Comparison of ENCODE assay signal across 9 cellular contexts in the genomic region with DNA sequence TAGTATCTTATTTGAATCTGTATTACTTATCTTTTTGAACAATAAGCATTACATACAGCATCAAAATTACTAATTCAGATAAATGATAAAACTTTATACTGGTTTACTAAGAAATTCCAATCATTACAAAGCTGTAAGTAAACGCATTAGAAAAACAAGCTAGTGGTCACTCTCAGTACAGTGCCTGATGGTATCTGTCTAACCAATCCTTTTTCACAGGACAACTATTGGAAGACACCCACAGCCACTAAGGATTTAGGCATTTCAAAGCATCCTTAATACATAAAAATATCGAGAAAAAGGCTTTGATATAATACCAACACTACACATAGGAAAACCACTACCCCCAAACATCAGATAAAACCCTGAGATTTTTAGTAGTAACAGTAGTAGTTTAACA. TPM values are rescaled to one million over a fixed set of nuclear protein-coding genes. Genes with fewer than 3 reads are reported as not detected.
DNase-seq lines count a peak whose midpoint lies in the region; TF ChIP-seq lines count a peak whose summit lies in the region.
"Had no signal": no experiment of that assay in that cellular context is flagged by ENCODE, and none has a peak within 500 bp of the region (broad histone marks: within the 10 kb centered on the region; RNA-seq: fewer than 3 reads in every experiment).

No MANE protein-coding gene starts in this region.

- no peak for TF ChIP-seq POLR2A in suprapubic skin (IDR thresholded peaks at IDR 0.05)

- no peaks in the 10 kb centered on the region for H3K27me3 ChIP-seq in suprapubic skin

- DNase-seq in activated CD4-positive, alpha-beta T cell treated with anti-CD3 and anti-CD28 coated beads, Interleukin-2, amount 10 ng/mL, durations not matched to agents 7 days and 5 days = no peak
- no peak for DNase-seq in activated CD4-positive, alpha-beta T cell treated with anti-CD3 and anti-CD28 coated beads, Interleukin-2, amount 50 U/mL, for 48 hours
- DNase-seq in activated T-helper 2 cell treated with anti-CD3 and anti-CD28 coated beads, Interferon-gamma antibody, Interleukin-2, Interleukin-4, amounts not matched to agents 10 μg/mL and 5 μg/mL and 100 μg/mL, durations not matched to agents 14 hours and 24 hours and 36 hours (ENCODE audit: low spot score) = no peak
- DNase-seq in iris pigment epithelial cell (ENCODE audit: low read depth) = peak; percentile 66
- DNase-seq in suprapubic skin (ENCODE audit: low spot score in 2 of 2) = no peak
- DNase-seq in stimulated activated naive CD4-positive, alpha-beta T cell treated with Interleukin-2 at 50 U/mL for 16 hours (lab: John Stamatoyannopoulos, UW) = no peak
- DNase-seq in anterior cingulate cortex (lab: John Stamatoyannopoulos, UW) = no peak
- no peak for DNase-seq in NCI-H446 treated with DMSO at 0.1 percent for 48 hours (lab: John Stamatoyannopoulos, UW)

- TF ChIP-seq CTCF in suprapubic skin (IDR thresholded peaks at IDR 0.05) = no peak

- no peaks in the 10 kb centered on the region for H3K9me3 ChIP-seq in suprapubic skin

- POLR2A ChIA-PET in activated CD4-positive, alpha-beta T cell treated with anti-CD3 and anti-CD28 coated beads, Interleukin-2, amount 10 ng/mL, durations not matched to agents 7 days and 5 days (lab: Charles Lee) = no interaction called here

- H3K4me1 Mint-ChIP-seq in activated CD4-positive, alpha-beta T cell treated with anti-CD3 and anti-CD28 coated beads, Interleukin-2, amount 10 ng/mL, durations not matched to agents 7 days and 5 days = peaks cover 52% of the 10 kb centered on the region
- H3K4me1 Mint-ChIP-seq in activated T-helper 2 cell treated with anti-CD3 and anti-CD28 coated beads, Interferon-gamma antibody, Interleukin-2, Interleukin-4, amounts not matched to agents 10 μg/mL and 5 μg/mL and 100 μg/mL, durations not matched to agents 14 hours and 24 hours and 36 hours (ENCODE audit: low read depth) = peaks cover 55% of the 10 kb centered on the region

- H3K27ac ChIP-seq in suprapubic skin = no peak overlapping the region
- H3K27ac ChIP-seq: C4-2B had no signal

- peaks cover 37% of the 10 kb centered on the region for H3K4me1 ChIP-seq in suprapubic skin

- CTCF ChIA-PET in activated CD4-positive, alpha-beta T cell treated with anti-CD3 and anti-CD28 coated beads, Interleukin-2, amount 10 ng/mL, durations not matched to agents 7 days and 5 days (lab: Charles Lee) = no interaction called here

- intact Hi-C loops in activated T-helper 2 cell treated with anti-CD3 and anti-CD28 coated beads, Interferon-gamma antibody, Interleukin-2, Interleukin-4, amounts not matched to agents 10 μg/mL and 5 μg/mL and 100 μg/mL, durations not matched to agents 14 hours and 24 hours and 36 hours (cut with micrococcal nuclease) = loop anchor here (5.0 to 10.0 kb wide), 6 partner anchors 497 to 1922 kb away; a partner anchor contains a TSS

- no peaks in the 10 kb centered on the region for H3K27me3 Mint-ChIP-seq in activated CD4-positive, alpha-beta T cell treated with anti-CD3 and anti-CD28 coated beads, Interleukin-2, amount 10 ng/mL, durations not matched to agents 7 days and 5 days
- H3K27me3 Mint-ChIP-seq in activated T-helper 2 cell treated with anti-CD3 and anti-CD28 coated beads, Interferon-gamma antibody, Interleukin-2, Interleukin-4, amounts not matched to agents 10 μg/mL and 5 μg/mL and 100 μg/mL, durations not matched to agents 14 hours and 24 hours and 36 hours (ENCODE audit: low read depth) = no peaks in the 10 kb centered on the region

- H3K9me3 Mint-ChIP-seq in activated CD4-positive, alpha-beta T cell treated with anti-CD3 and anti-CD28 coated beads, Interleukin-2, amount 10 ng/mL, durations not matched to agents 7 days and 5 days = no peaks in the 10 kb centered on the region
- no peaks in the 10 kb centered on the region for H3K9me3 Mint-ChIP-seq in activated T-helper 2 cell treated with anti-CD3 and anti-CD28 coated beads, Interferon-gamma antibody, Interleukin-2, Interleukin-4, amounts not matched to agents 10 μg/mL and 5 μg/mL and 100 μg/mL, durations not matched to agents 14 hours and 24 hours and 36 hours

- peak overlapping the region; percentile 92 for H3K27ac Mint-ChIP-seq in activated CD4-positive, alpha-beta T cell treated with anti-CD3 and anti-CD28 coated beads, Interleukin-2, amount 10 ng/mL, durations not matched to agents 7 days and 5 days
- peak overlapping the region; percentile 64 for H3K27ac Mint-ChIP-seq in activated T-helper 2 cell treated with anti-CD3 and anti-CD28 coated beads, Interferon-gamma antibody, Interleukin-2, Interleukin-4, amounts not matched to agents 10 μg/mL and 5 μg/mL and 100 μg/mL, durations not matched to agents 14 hours and 24 hours and 36 hours

- peak overlapping the region; percentile 93 for H3K4me3 Mint-ChIP-seq in activated CD4-positive, alpha-beta T cell treated with anti-CD3 and anti-CD28 coated beads, Interleukin-2, amount 10 ng/mL, durations not matched to agents 7 days and 5 days
- peak overlapping the region; percentile 98 for H3K4me3 Mint-ChIP-seq in activated T-helper 2 cell treated with anti-CD3 and anti-CD28 coated beads, Interferon-gamma antibody, Interleukin-2, Interleukin-4, amounts not matched to agents 10 μg/mL and 5 μg/mL and 100 μg/mL, durations not matched to agents 14 hours and 24 hours and 36 hours (ENCODE audit: low read depth)

- WGBS in suprapubic skin = 27% methylated on average over 2 of the region's 2 CpGs

- no peak for TF ChIP-seq EP300 in suprapubic skin (IDR thresholded peaks at IDR 0.05)

- peak overlapping the region; percentile 97 for H3K4me3 ChIP-seq in suprapubic skin

- peaks cover 48% of the 10 kb centered on the region for H3K36me3 Mint-ChIP-seq in activated CD4-positive, alpha-beta T cell treated with anti-CD3 and anti-CD28 coated beads, Interleukin-2, amount 10 ng/mL, durations not matched to agents 7 days and 5 days (ENCODE audit: low read depth)
- peaks cover 65% of the 10 kb centered on the region for H3K36me3 Mint-ChIP-seq in activated T-helper 2 cell treated with anti-CD3 and anti-CD28 coated beads, Interferon-gamma antibody, Interleukin-2, Interleukin-4, amounts not matched to agents 10 μg/mL and 5 μg/mL and 100 μg/mL, durations not matched to agents 14 hours and 24 hours and 36 hours (ENCODE audit: low read depth)

- H3K36me3 ChIP-seq in suprapubic skin = peaks cover 39% of the 10 kb centered on the region

RNA-seq across cellular contexts. Expression of a gene that starts 2.6 kb away (rescaled TPM):
- total RNA-seq in activated CD4-positive, alpha-beta T cell treated with anti-CD3 and anti-CD28 coated beads, Interleukin-2, amount 10 ng/mL, durations not matched to agents 7 days and 5 days = 100 to 1,000 TPM; 270 to 275 TPM
- total RNA-seq in activated T-helper 2 cell treated with anti-CD3 and anti-CD28 coated beads, Interferon-gamma antibody, Interleukin-2, Interleukin-4, amounts not matched to agents 10 μg/mL and 5 μg/mL and 100 μg/mL, durations not matched to agents 14 hours and 24 hours and 36 hours = 206 and 207 TPM in 2 replicates
- 100 to 1,000 TPM; 122 to 174 (median 139) TPM for total RNA-seq in suprapubic skin
